In the genomic region with DNA sequence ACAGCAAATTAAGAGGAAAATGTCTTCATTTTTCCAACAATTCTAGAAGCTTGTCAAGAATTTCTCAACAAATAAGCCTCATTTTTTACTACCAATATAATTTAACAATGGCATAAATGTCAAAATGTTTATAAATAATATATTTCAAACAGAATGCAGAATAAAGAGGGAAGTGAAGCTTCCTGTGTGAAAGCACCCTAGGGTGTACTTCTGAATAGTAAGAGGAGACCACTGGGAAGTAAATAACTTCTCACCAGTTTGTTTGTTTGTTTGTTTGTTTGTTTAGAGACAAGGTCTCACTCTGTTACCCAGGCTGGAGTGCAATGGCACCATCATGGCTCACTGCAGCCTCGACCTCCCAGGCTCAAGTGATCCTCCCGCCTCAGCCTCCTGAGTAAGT, we compare ENCODE assay signal across 16 cellular contexts.
DNase-seq lines count a peak whose midpoint lies in the region; ATAC-seq and TF ChIP-seq lines count a peak whose summit lies in the region.
"Had no signal": no experiment of that assay in that cellular context is flagged by ENCODE, and none has a peak within 500 bp of the region (broad histone marks: within the 10 kb centered on the region; RNA-seq: fewer than 3 reads in every experiment).

No MANE protein-coding gene starts in this region.

- H3K27ac Mint-ChIP-seq in effector memory CD8-positive, alpha-beta T cell, result peak overlapping the region; percentile 18 to 67
- H3K27ac Mint-ChIP-seq in stimulated activated memory B cell treated with anti-CD40 and anti-IgM and Interleukin-4, amounts not matched to agents 10 μg/mL and 1 μg/mL and 100 μg/mL, for 72 hours, result peak overlapping the region; percentile 81

- no peaks in the 10 kb centered on the region for H3K27me3 Mint-ChIP-seq in effector memory CD8-positive, alpha-beta T cell
- H3K27me3 Mint-ChIP-seq in stimulated activated memory B cell treated with anti-CD40 and anti-IgM and Interleukin-4, amounts not matched to agents 10 μg/mL and 1 μg/mL and 100 μg/mL, for 72 hours, result no peaks in the 10 kb centered on the region
- H3K27me3 Mint-ChIP-seq: T-cell had no signal

- no peak overlapping the region for H2AFZ ChIP-seq in OCI-LY7 (ENCODE audit: low read length)
- H2AFZ ChIP-seq: PC-9 had no signal

- intact Hi-C loops in OCI-LY7 (cut with micrococcal nuclease; ENCODE audit: unreplicated experiment), result loop anchor here (5.0 kb wide), 1 partner anchor 110 kb away; no protein-coding TSS in a partner anchor

- H4K20me1 ChIP-seq in DOHH2 (ENCODE audit: control insufficient read depth, insufficient read depth, low read depth, low read length) (peaks cover 10% of the 10 kb centered on the region; the same call in 1 of the 2 replicates), OCI-LY7 (ENCODE audit: insufficient read depth, low read length) (no peaks in the 10 kb centered on the region)

- no peaks in the 10 kb centered on the region for H3K36me3 ChIP-seq in DOHH2 (ENCODE audit: control insufficient read depth, low read length)
- H3K36me3 ChIP-seq in OCI-LY7 (ENCODE audit: insufficient read depth, low read length), result no peaks in the 10 kb centered on the region

- no peaks in the 10 kb centered on the region for H3F3A ChIP-seq in DOHH2 (ENCODE audit: control insufficient read depth, insufficient read depth)

- H3K4me1 ChIP-seq in DOHH2 (ENCODE audit: control insufficient read depth, low read length) (peaks cover 31% of the 10 kb centered on the region), OCI-LY7 (ENCODE audit: insufficient read depth, low read length, poor library complexity, severe bottlenecking) (peaks cover 42% of the 10 kb centered on the region)

- peak; percentile 31 for DNase-seq in OCI-LY7 (ENCODE audit: low spot score)
- no peak for DNase-seq in effector memory CD8-positive, alpha-beta T cell
- DNase-seq: Caco-2, H9, NCI-H1048, NCI-H146, NCI-H2107, NCI-H345, PC-9, T-cell had no signal

- POLR2A ChIA-PET in OCI-LY7 (lab: Charles Lee), result interaction anchor here (0.7 to 2.2 kb wide), 8 partner anchors 8 to 360 kb away, joined by 3 to 11 read pairs (median 3); no protein-coding TSS in a partner anchor

- TF ChIP-seq CTCF in DOHH2 (IDR thresholded peaks at IDR 0.05; ENCODE audit: low read depth, low read length, poor library complexity, severe bottlenecking) (no peak), OCI-LY7 (conservative IDR thresholded peaks at IDR 0.05; ENCODE audit: low read length) (no peak)

- CTCF ChIA-PET in OCI-LY7 (lab: Charles Lee; ENCODE audit: unreplicated experiment), result interaction anchor here (0.7 kb wide), 1 partner anchor 109 kb away, joined by 4 read pairs; no protein-coding TSS in a partner anchor

- peaks cover 3% of the 10 kb centered on the region for H3K36me3 Mint-ChIP-seq in effector memory CD8-positive, alpha-beta T cell (ENCODE audit: insufficient read depth)
- H3K36me3 Mint-ChIP-seq in stimulated activated memory B cell treated with anti-CD40 and anti-IgM and Interleukin-4, amounts not matched to agents 10 μg/mL and 1 μg/mL and 100 μg/mL, for 72 hours, result no peaks in the 10 kb centered on the region
- H3K36me3 Mint-ChIP-seq: T-cell had no signal

- no peaks in the 10 kb centered on the region for H3K27me3 ChIP-seq in DOHH2 (ENCODE audit: control insufficient read depth, low read length)

- no peak for ATAC-seq in effector memory CD8-positive, alpha-beta T cell (replicated peaks)
- no peak for ATAC-seq in stimulated activated memory B cell treated with anti-CD40 and anti-IgM and Interleukin-4, amounts not matched to agents 10 μg/mL and 1 μg/mL and 100 μg/mL, for 72 hours
- ATAC-seq in GM21447 (IDR thresholded peaks at IDR 0.05; ENCODE audit: unreplicated experiment) (no peak), HG03457 (IDR thresholded peaks at IDR 0.05; ENCODE audit: unreplicated experiment) (no peak), GM21360 (IDR thresholded peaks at IDR 0.05; ENCODE audit: unreplicated experiment) (no peak)
- ATAC-seq: T-cell had no signal

- BruUV-seq in OCI-LY7 (replicated peaks; lab: Mats Ljungman, UMichigan), result no TSS peak

- H3K9me3 ChIP-seq in DOHH2 (ENCODE audit: control insufficient read depth, insufficient read depth, low read length) (no peaks in the 10 kb centered on the region), OCI-LY7 (ENCODE audit: low read length) (no peaks in the 10 kb centered on the region)
- H3K9me3 ChIP-seq: Caco-2 had no signal

- H3K4me3 Mint-ChIP-seq in effector memory CD8-positive, alpha-beta T cell, result no peak overlapping the region
- no peak overlapping the region for H3K4me3 Mint-ChIP-seq in stimulated activated memory B cell treated with anti-CD40 and anti-IgM and Interleukin-4, amounts not matched to agents 10 μg/mL and 1 μg/mL and 100 μg/mL, for 72 hours
- H3K4me3 Mint-ChIP-seq: H9, T-cell had no signal

- H3K4me1 Mint-ChIP-seq in effector memory CD8-positive, alpha-beta T cell (ENCODE audit: low read depth in 2 of 2), result no peaks in the 10 kb centered on the region
- H3K4me1 Mint-ChIP-seq in stimulated activated memory B cell treated with anti-CD40 and anti-IgM and Interleukin-4, amounts not matched to agents 10 μg/mL and 1 μg/mL and 100 μg/mL, for 72 hours, result peaks cover 30% of the 10 kb centered on the region

- H3K4me2 ChIP-seq in DOHH2 (ENCODE audit: low read length), result peak overlapping the region; percentile 22; the same call in 1 of the 2 replicates
- peak overlapping the region; percentile 33 for H3K4me2 ChIP-seq in OCI-LY7 (ENCODE audit: low read length)
- H3K4me2 ChIP-seq: PC-9 had no signal

- H3K9me3 Mint-ChIP-seq in effector memory CD8-positive, alpha-beta T cell, result no peaks in the 10 kb centered on the region
- no peaks in the 10 kb centered on the region for H3K9me3 Mint-ChIP-seq in stimulated activated memory B cell treated with anti-CD40 and anti-IgM and Interleukin-4, amounts not matched to agents 10 μg/mL and 1 μg/mL and 100 μg/mL, for 72 hours
- H3K9me3 Mint-ChIP-seq: H9, T-cell had no signal

- H3K27ac ChIP-seq in DOHH2 (ENCODE audit: low read depth, low read length) (no peak overlapping the region), OCI-LY7 (ENCODE audit: low read depth, low read length, poor library complexity, severe bottlenecking) (peak overlapping the region; percentile 33)
- H3K27ac ChIP-seq: C4-2B, PC-9 had no signal

- H3K79me2 ChIP-seq in DOHH2 (ENCODE audit: control insufficient read depth, low read length) (peaks cover 13% of the 10 kb centered on the region), OCI-LY7 (ENCODE audit: insufficient read depth, low read depth, low read length) (peaks cover 12% of the 10 kb centered on the region; the same call in 1 of the 2 replicates)

- H3K4me3 ChIP-seq in DOHH2 (ENCODE audit: low read length) (no peak overlapping the region), OCI-LY7 (ENCODE audit: low read depth, low read length, poor library complexity, severe bottlenecking) (no peak overlapping the region)
- H3K4me3 ChIP-seq: PC-9 had no signal

- no peaks in the 10 kb centered on the region for H3K9me2 ChIP-seq in DOHH2 (replicated peaks; ENCODE audit: control insufficient read depth, low read length)
- H3K9me2 ChIP-seq in OCI-LY7 (ENCODE audit: insufficient read depth, low read length), result no peaks in the 10 kb centered on the region
